In the genomic region with DNA sequence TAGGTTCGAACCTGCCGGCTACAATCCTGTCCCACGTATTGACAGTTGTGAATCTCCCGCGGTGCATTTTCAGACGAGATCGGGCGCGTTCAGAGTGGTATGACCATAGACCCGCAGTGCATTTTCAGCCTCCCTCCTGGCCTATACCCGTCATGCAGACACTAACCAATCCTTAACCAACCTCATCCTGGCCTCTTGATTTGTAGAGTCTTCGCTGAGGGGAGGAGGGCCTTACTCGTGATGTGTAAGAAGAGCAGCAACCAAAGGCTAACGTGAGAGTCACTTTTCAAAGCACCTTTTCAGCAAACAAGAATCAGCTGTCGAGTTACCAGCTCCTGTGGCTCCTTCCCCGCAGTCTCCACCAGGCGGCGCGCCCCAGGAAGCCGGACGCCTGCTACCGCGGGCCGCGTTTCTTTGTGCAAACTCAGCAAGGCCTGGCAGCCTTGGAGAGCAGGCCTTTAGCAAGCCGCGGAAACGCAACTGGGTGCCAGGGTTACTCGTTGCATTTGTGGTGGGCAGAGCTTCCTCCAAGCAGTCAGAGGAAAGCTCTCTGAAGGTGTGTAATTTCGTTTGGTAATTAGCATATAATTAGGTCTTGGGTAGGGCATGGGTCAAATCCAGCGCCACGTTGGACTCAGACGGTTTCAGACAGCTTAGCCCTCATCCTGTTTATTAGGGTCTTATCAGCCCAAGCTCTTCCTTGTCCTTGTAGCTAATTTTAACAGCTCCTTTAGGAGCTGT, we compare ENCODE assay signal across 1 cellular context.
TF ChIP-seq lines count a peak whose summit lies in the region.

No MANE protein-coding gene starts in this region.

TF ChIP-seq in HEK293, 187 proteins besides CTCF, POLR2A, EP300 and RAD21 (continued from another document and continues in another):
- TF ChIP-seq ZBTB11 (tag by site-specific recombination; conservative IDR thresholded peaks at IDR 0.05; ENCODE audit: low read depth) (0 out of 2 replicates have a peak, but pooled peaks have one; percentile 36), ZNF624 (tag by site-specific recombination; IDR thresholded peaks at IDR 0.05) (no peak), ZNF423 (tag by site-specific recombination; IDR thresholded peaks at IDR 0.05) (peak; percentile 63; the same call in 1 of the 2 replicates), ZNF548 (tag by site-specific recombination; IDR thresholded peaks at IDR 0.05) (no peak), ZXDB (tag by site-specific recombination; IDR thresholded peaks at IDR 0.05) (peak; percentile 80), HOXA7 (CRISPR knock-in tag; IDR thresholded peaks at IDR 0.05; ENCODE audit: borderline replicate concordance) (no peak), ZNF341 (tag by site-specific recombination; IDR thresholded peaks at IDR 0.05; ENCODE audit: low read depth) (0 out of 2 replicates have a peak, but pooled peaks have one; percentile 30), ZNF791 (tag by site-specific recombination; IDR thresholded peaks at IDR 0.05) (no peak), ZNF121 (tag by site-specific recombination; IDR thresholded peaks at IDR 0.05) (peak; percentile 80), ZNF585B (tag by site-specific recombination; IDR thresholded peaks at IDR 0.05) (no peak), PRDM1 (tag by site-specific recombination; IDR thresholded peaks at IDR 0.05) (0 out of 2 replicates have a peak, but pooled peaks have one; percentile 39), ZNF600 (tag by site-specific recombination; IDR thresholded peaks at IDR 0.05) (peak; percentile 78; the same call in 1 of the 2 replicates), ZNF26 (tag by site-specific recombination; IDR thresholded peaks at IDR 0.05) (no peak), ZNF707 (tag by site-specific recombination; IDR thresholded peaks at IDR 0.05) (no peak), ZSCAN23 (tag by site-specific recombination; IDR thresholded peaks at IDR 0.05) (peak; percentile 52; the same call in 1 of the 2 replicates), REPIN1 (tag by site-specific recombination; IDR thresholded peaks at IDR 0.05; ENCODE audit: low read depth) (no peak), ZNF2 (tag by site-specific recombination; IDR thresholded peaks at IDR 0.05) (peak; percentile 92), ZNF776 (tag by site-specific recombination; IDR thresholded peaks at IDR 0.05; ENCODE audit: borderline replicate concordance) (no peak), ZNF521 (tag by site-specific recombination; IDR thresholded peaks at IDR 0.05) (no peak), BCL11B (tag by site-specific recombination; IDR thresholded peaks at IDR 0.05; ENCODE audit: low read depth) (no peak), WT1 (tag by site-specific recombination; IDR thresholded peaks at IDR 0.05) (no peak; the same call in 1 of the 2 replicates), SCRT2 (tag by site-specific recombination; IDR thresholded peaks at IDR 0.05) (0 out of 2 replicates have a peak, but pooled peaks have one; percentile 6), ZNF488 (tag by site-specific recombination; IDR thresholded peaks at IDR 0.05) (no peak), OSR2 (tag by site-specific recombination; IDR thresholded peaks at IDR 0.05) (peak; percentile 86), ZNF692 (tag by site-specific recombination; IDR thresholded peaks at IDR 0.05) (peak; percentile 54; the same call in 1 of the 2 replicates), ZNF19 (tag by site-specific recombination; IDR thresholded peaks at IDR 0.05; ENCODE audit: low read depth) (no peak), ZBTB44 (tag by site-specific recombination; IDR thresholded peaks at IDR 0.05) (no peak; the same call in none of the 2 replicates), ZSCAN30 (tag by site-specific recombination; IDR thresholded peaks at IDR 0.05) (peak; percentile 93), ZNF501 (tag by site-specific recombination; IDR thresholded peaks at IDR 0.05) (peak; percentile 92), ZIC2 (tag by site-specific recombination; IDR thresholded peaks at IDR 0.05) (peak; percentile 97), ZNF138 (tag by site-specific recombination; IDR thresholded peaks at IDR 0.05; ENCODE audit: borderline replicate concordance) (no peak), ZNF837 (tag by site-specific recombination; IDR thresholded peaks at IDR 0.05) (no peak)
- TF ChIP-seq, protein P1, sequence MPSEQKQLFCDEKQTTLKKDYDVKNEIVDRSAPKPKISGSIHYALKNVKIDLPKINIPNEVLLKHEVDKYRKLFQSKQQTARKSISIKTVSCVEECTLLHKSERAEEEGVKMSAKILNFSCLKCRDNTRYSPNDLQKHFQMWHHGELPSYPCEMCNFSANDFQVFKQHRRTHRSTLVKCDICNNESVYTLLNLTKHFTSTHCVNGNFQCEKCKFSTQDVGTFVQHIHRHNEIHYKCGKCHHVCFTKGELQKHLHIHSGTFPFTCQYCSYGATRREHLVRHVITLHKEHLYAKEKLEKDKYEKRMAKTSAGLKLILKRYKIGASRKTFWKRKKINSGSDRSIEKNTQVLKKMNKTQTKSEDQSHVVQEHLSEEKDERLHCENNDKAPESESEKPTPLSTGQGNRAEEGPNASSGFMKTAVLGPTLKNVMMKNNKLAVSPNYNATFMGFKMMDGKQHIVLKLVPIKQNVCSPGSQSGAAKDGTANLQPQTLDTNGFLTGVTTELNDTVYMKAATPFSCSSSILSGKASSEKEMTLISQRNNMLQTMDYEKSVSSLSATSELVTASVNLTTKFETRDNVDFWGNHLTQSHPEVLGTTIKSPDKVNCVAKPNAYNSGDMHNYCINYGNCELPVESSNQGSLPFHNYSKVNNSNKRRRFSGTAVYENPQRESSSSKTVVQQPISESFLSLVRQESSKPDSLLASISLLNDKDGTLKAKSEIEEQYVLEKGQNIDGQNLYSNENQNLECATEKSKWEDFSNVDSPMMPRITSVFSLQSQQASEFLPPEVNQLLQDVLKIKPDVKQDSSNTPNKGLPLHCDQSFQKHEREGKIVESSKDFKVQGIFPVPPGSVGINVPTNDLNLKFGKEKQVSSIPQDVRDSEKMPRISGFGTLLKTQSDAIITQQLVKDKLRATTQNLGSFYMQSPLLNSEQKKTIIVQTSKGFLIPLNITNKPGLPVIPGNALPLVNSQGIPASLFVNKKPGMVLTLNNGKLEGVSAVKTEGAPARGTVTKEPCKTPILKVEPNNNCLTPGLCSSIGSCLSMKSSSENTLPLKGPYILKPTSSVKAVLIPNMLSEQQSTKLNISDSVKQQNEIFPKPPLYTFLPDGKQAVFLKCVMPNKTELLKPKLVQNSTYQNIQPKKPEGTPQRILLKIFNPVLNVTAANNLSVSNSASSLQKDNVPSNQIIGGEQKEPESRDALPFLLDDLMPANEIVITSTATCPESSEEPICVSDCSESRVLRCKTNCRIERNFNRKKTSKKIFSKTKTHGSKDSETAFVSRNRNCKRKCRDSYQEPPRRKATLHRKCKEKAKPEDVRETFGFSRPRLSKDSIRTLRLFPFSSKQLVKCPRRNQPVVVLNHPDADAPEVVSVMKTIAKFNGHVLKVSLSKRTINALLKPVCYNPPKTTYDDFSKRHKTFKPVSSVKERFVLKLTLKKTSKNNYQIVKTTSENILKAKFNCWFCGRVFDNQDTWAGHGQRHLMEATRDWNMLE (tag by site-specific recombination; conservative IDR thresholded peaks at IDR 0.05; ENCODE audit: low read depth), result peak; percentile 62
- TF ChIP-seq, protein P2, sequence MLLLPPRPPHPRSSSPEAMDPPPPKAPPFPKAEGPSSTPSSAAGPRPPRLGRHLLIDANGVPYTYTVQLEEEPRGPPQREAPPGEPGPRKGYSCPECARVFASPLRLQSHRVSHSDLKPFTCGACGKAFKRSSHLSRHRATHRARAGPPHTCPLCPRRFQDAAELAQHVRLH (tag by site-specific recombination; IDR thresholded peaks at IDR 0.05), result peak; percentile 92
- TF ChIP-seq, protein P3, sequence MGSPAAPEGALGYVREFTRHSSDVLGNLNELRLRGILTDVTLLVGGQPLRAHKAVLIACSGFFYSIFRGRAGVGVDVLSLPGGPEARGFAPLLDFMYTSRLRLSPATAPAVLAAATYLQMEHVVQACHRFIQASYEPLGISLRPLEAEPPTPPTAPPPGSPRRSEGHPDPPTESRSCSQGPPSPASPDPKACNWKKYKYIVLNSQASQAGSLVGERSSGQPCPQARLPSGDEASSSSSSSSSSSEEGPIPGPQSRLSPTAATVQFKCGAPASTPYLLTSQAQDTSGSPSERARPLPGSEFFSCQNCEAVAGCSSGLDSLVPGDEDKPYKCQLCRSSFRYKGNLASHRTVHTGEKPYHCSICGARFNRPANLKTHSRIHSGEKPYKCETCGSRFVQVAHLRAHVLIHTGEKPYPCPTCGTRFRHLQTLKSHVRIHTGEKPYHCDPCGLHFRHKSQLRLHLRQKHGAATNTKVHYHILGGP (tag by site-specific recombination; IDR thresholded peaks at IDR 0.05), result no peak
- TF ChIP-seq, protein P4, sequence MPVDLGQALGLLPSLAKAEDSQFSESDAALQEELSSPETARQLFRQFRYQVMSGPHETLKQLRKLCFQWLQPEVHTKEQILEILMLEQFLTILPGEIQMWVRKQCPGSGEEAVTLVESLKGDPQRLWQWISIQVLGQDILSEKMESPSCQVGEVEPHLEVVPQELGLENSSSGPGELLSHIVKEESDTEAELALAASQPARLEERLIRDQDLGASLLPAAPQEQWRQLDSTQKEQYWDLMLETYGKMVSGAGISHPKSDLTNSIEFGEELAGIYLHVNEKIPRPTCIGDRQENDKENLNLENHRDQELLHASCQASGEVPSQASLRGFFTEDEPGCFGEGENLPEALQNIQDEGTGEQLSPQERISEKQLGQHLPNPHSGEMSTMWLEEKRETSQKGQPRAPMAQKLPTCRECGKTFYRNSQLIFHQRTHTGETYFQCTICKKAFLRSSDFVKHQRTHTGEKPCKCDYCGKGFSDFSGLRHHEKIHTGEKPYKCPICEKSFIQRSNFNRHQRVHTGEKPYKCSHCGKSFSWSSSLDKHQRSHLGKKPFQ (tag by site-specific recombination; IDR thresholded peaks at IDR 0.05), result no peak
- TF ChIP-seq, protein P5, sequence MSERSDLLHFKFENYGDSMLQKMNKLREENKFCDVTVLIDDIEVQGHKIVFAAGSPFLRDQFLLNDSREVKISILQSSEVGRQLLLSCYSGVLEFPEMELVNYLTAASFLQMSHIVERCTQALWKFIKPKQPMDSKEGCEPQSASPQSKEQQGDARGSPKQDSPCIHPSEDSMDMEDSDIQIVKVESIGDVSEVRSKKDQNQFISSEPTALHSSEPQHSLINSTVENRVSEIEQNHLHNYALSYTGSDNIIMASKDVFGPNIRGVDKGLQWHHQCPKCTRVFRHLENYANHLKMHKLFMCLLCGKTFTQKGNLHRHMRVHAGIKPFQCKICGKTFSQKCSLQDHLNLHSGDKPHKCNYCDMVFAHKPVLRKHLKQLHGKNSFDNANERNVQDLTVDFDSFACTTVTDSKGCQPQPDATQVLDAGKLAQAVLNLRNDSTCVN (tag by site-specific recombination; optimal IDR thresholded peaks at IDR 0.05), result peak; percentile 46
